Comparison of ENCODE assay signal across 22 cellular contexts in the genomic region with DNA sequence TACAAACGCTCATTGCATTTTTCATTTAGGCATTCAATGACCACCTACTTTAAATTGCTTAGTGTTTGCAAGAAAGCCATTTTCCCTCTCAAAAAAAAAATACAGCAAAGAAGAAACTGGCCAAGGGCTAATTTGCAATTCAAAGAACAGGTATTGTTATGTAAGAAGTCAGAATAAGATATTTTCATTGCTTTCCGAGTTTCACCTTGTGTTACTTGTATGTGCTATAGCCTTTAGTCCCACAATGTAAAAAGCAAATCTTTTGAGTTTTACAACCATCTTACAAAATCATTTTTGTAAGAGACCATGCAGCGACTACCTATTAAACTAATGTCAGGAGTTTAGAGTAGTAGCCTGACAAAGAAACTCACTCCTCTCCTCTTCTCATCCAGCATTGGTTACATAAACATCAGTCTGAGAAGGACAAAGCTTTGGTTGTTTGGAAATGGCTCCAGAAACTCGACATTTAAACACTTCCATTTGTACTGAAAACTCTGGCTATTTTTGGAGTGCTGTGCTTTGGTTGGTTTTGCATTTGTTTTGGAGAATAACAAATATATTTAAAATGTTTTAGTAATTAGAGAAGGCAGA. TPM values are rescaled to one million over a fixed set of nuclear protein-coding genes. Genes with fewer than 3 reads are reported as not detected.
DNase-seq lines count a peak whose midpoint lies in the region; ATAC-seq, FAIRE-seq and TF ChIP-seq lines count a peak whose summit lies in the region.
"Had no signal": no experiment of that assay in that cellular context is flagged by ENCODE, and none has a peak within 500 bp of the region (broad histone marks: within the 10 kb centered on the region; RNA-seq: fewer than 3 reads in every experiment).

No MANE protein-coding gene starts in this region.

- no peaks in the 10 kb centered on the region for H3K27me3 Mint-ChIP-seq in astrocyte (ENCODE audit: low read depth, unreplicated experiment)
- no peaks in the 10 kb centered on the region for H3K27me3 Mint-ChIP-seq in T-helper 2 cell treated with Interferon-gamma antibody and Interleukin-4, amounts not matched to agents 5 μg/mL and 100 μg/mL, for 36 hours (ENCODE audit: low read depth)
- H3K27me3 Mint-ChIP-seq: B cell; CD4-positive, alpha-beta T cell; IgD-negative memory B cell had no signal

- H3K4me1 Mint-ChIP-seq in astrocyte (ENCODE audit: low read depth, unreplicated experiment): peaks cover 6% of the 10 kb centered on the region
- no peaks in the 10 kb centered on the region for H3K4me1 Mint-ChIP-seq in T-helper 2 cell treated with Interferon-gamma antibody and Interleukin-4, amounts not matched to agents 5 μg/mL and 100 μg/mL, for 36 hours (ENCODE audit: low read depth)
- H3K4me1 Mint-ChIP-seq: B cell, IgD-negative memory B cell had no signal

- H3K27ac ChIP-seq in HUES48 (ENCODE audit: low read depth, low read length) (peak overlapping the region; percentile 92), astrocyte (ENCODE audit: low read depth, low read length) (no peak overlapping the region), iPS-20b (ENCODE audit: low read length) (no peak overlapping the region)
- H3K27ac ChIP-seq: HL-60 had no signal

- H3K36me3 Mint-ChIP-seq in astrocyte (ENCODE audit: low read depth, unreplicated experiment): peaks cover 10% of the 10 kb centered on the region
- no peaks in the 10 kb centered on the region for H3K36me3 Mint-ChIP-seq in T-helper 2 cell treated with Interferon-gamma antibody and Interleukin-4, amounts not matched to agents 5 μg/mL and 100 μg/mL, for 36 hours (ENCODE audit: low read depth)
- H3K36me3 Mint-ChIP-seq: IgD-negative memory B cell had no signal

- H3K9me3 ChIP-seq in HUES48 (ENCODE audit: control insufficient read depth, insufficient read depth, low read length) (no peaks in the 10 kb centered on the region), astrocyte (ENCODE audit: insufficient read depth, low read depth, low read length) (no peaks in the 10 kb centered on the region), iPS-20b (ENCODE audit: insufficient read depth, low read depth, low read length) (no peaks in the 10 kb centered on the region; the same call in 1 of the 2 replicates)
- H3K9me3 ChIP-seq: HAP-1 had no signal

- peak overlapping the region; percentile 38 for H3K9ac ChIP-seq in HUES48 (ENCODE audit: low read depth, low read length)
- H3K9ac ChIP-seq in astrocyte (ENCODE audit: low read length): no peak overlapping the region
- peak overlapping the region; percentile 33; the same call in 1 of the 2 replicates for H3K9ac ChIP-seq in iPS-20b (ENCODE audit: low read depth, low read length)

- H3K27ac Mint-ChIP-seq in astrocyte (ENCODE audit: unreplicated experiment): no peak overlapping the region
- no peak overlapping the region for H3K27ac Mint-ChIP-seq in T-helper 2 cell treated with Interferon-gamma antibody and Interleukin-4, amounts not matched to agents 5 μg/mL and 100 μg/mL, for 36 hours
- H3K27ac Mint-ChIP-seq: B cell; CD4-positive, alpha-beta T cell; IgD-negative memory B cell had no signal

- DNase-seq in astrocyte (ENCODE audit: low read depth) (no peak), cortex of kidney (lab: John Stamatoyannopoulos, UW) (no peak)
- DNase-seq in T-helper 2 cell treated with Interferon-gamma antibody and Interleukin-4, amounts not matched to agents 5 μg/mL and 100 μg/mL, for 36 hours (ENCODE audit: low spot score): no peak
- DNase-seq in stimulated activated CD8-positive, alpha-beta memory T cell treated with anti-CD3 and anti-CD28 coated beads, Interleukin-4, amount 100 ng/mL, for 48 hours: no peak
- DNase-seq: C1 segment of cervical spinal cord; Calu3; CD4-positive, alpha-beta T cell; DMS 273 treated with DMSO at 0.1 percent for 48 hours; DMS79 treated with DMSO at 0.1 percent for 48 hours; EL; KG1 had no signal

- H3K79me2 ChIP-seq in astrocyte (ENCODE audit: insufficient read depth, low read length): peaks cover 31% of the 10 kb centered on the region

- H3K36me3 ChIP-seq in HUES48 (ENCODE audit: control insufficient read depth, insufficient read depth, low read length): no peaks in the 10 kb centered on the region
- no peaks in the 10 kb centered on the region for H3K36me3 ChIP-seq in astrocyte (ENCODE audit: insufficient read depth, low read length)
- no peaks in the 10 kb centered on the region for H3K36me3 ChIP-seq in iPS-20b (ENCODE audit: insufficient read depth, low read depth, low read length)
- H3K36me3 ChIP-seq: HAP-1 had no signal

- FAIRE-seq in astrocyte (lab: Jason Lieb, UNC): peak; percentile 45
- FAIRE-seq: A204.1, G401.6, GM12891, GM19239 had no signal

- H3K4me3 Mint-ChIP-seq in astrocyte (ENCODE audit: unreplicated experiment): no peak overlapping the region
- no peak overlapping the region for H3K4me3 Mint-ChIP-seq in T-helper 2 cell treated with Interferon-gamma antibody and Interleukin-4, amounts not matched to agents 5 μg/mL and 100 μg/mL, for 36 hours
- H3K4me3 Mint-ChIP-seq: B cell; CD4-positive, alpha-beta T cell; IgD-negative memory B cell had no signal

- H3K9me3 Mint-ChIP-seq in astrocyte (ENCODE audit: unreplicated experiment): no peaks in the 10 kb centered on the region
- H3K9me3 Mint-ChIP-seq in T-helper 2 cell treated with Interferon-gamma antibody and Interleukin-4, amounts not matched to agents 5 μg/mL and 100 μg/mL, for 36 hours: peaks cover 5% of the 10 kb centered on the region

- ATAC-seq in GM21367 (IDR thresholded peaks at IDR 0.05; ENCODE audit: unreplicated experiment): no peak

- no peak for TF ChIP-seq CTCF in astrocyte (IDR thresholded peaks at IDR 0.05; ENCODE audit: insufficient read depth, low read depth, low read length)

- H3K4me2 ChIP-seq in astrocyte (ENCODE audit: low read length): no peak overlapping the region

- no peak overlapping the region for H2AFZ ChIP-seq in astrocyte (ENCODE audit: low read depth, low read length)

- no peaks in the 10 kb centered on the region for H3K27me3 ChIP-seq in HUES48 (ENCODE audit: control insufficient read depth, insufficient read depth, low read length)
- H3K27me3 ChIP-seq in astrocyte (ENCODE audit: insufficient read depth, low read length): no peaks in the 10 kb centered on the region
- no peaks in the 10 kb centered on the region for H3K27me3 ChIP-seq in iPS-20b (ENCODE audit: insufficient read depth, low read length)

- H3K4me3 ChIP-seq in HUES48 (ENCODE audit: low read depth, low read length) (peak overlapping the region; percentile 7; the same call in 1 of the 2 replicates), astrocyte (ENCODE audit: insufficient read depth, low read depth, low read length) (no peak overlapping the region), iPS-20b (ENCODE audit: low read length) (peak overlapping the region; percentile 36; the same call in 1 of the 2 replicates)
- H3K4me3 ChIP-seq: HAP-1 had no signal

- H4K20me1 ChIP-seq in astrocyte (ENCODE audit: insufficient read depth, low read length): no peaks in the 10 kb centered on the region

- peaks cover 55% of the 10 kb centered on the region for H3K4me1 ChIP-seq in HUES48 (ENCODE audit: control insufficient read depth, insufficient read depth, low read length)
- no peaks in the 10 kb centered on the region for H3K4me1 ChIP-seq in astrocyte (ENCODE audit: insufficient read depth, low read length)
- H3K4me1 ChIP-seq in iPS-20b (ENCODE audit: insufficient read depth, low read length): peaks cover 50% of the 10 kb centered on the region

RNA-seq across cellular contexts. Expression of gene TENM3, which starts 15.3 kb away (rescaled TPM):
- 127 TPM in 2 replicates for total RNA-seq in astrocyte
- total RNA-seq: B cell; CD4-positive, alpha-beta T cell had no signal
